28 cellular contexts compared by ENCODE assay signal in the genomic region with DNA sequence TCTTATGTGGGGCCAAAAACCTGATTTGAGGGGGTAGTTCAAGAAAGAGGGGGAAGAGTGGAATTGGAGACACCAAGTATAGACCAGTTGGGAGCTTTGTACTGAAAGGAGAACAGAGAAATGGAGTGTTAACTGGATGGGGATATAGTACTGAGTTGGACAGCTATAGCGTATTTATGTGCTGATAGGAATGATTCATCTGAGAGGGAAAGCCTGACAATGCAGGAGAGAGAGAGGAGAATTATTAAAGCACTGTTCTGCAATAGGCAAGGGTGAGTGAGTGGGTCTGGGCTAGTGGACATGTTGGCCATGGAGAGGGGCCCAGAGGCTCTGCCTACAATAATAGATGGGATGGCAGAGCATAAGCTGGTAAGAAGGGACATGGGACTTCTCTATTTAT.
"Had no signal": no experiment of that assay in that cellular context is flagged by ENCODE, and none has a peak within 500 bp of the region (broad histone marks: within the 10 kb centered on the region; RNA-seq: fewer than 3 reads in every experiment).

No MANE protein-coding gene starts in this region.

- H3K27ac Mint-ChIP-seq: immature natural killer cell; mesothelial cell of epicardium; natural killer cell; nephron progenitor cell; neural progenitor cell; stimulated activated naive B cell treated with anti-CD40 and anti-IgM and Interleukin-4, amounts not matched to agents 10 μg/mL and 1 μg/mL and 100 μg/mL, for 72 hours; stimulated activated naive CD8-positive, alpha-beta T cell treated with anti-CD3 and anti-CD28 coated beads, Interleukin-15, Interleukin-2, amounts not matched to agents 100 ng/mL and 50 ng/mL, for 24 hours had no signal

- H3K4me1 Mint-ChIP-seq: immature natural killer cell; naive B cell; natural killer cell; stimulated activated naive B cell treated with anti-CD40 and anti-IgM and Interleukin-4, amounts not matched to agents 10 μg/mL and 1 μg/mL and 100 μg/mL, for 72 hours had no signal

- H3K27me3 Mint-ChIP-seq: naive B cell; stimulated activated naive B cell treated with anti-CD40 and anti-IgM and Interleukin-4, amounts not matched to agents 10 μg/mL and 1 μg/mL and 100 μg/mL, for 72 hours; stimulated activated naive CD8-positive, alpha-beta T cell treated with anti-CD3 and anti-CD28 coated beads, Interleukin-15, Interleukin-2, amounts not matched to agents 100 ng/mL and 50 ng/mL, for 24 hours had no signal

- H3K4me3 ChIP-seq: left ventricle myocardium inferior, lung, neural progenitor cell, ovary, prostate gland, skin epidermis, suprapubic skin, thoracic aorta, tibial artery, upper lobe of right lung, uterus had no signal

- H3K36me3 Mint-ChIP-seq: natural killer cell had no signal

- H3K9me3 Mint-ChIP-seq: stimulated activated naive CD8-positive, alpha-beta T cell treated with anti-CD3 and anti-CD28 coated beads, Interleukin-15, Interleukin-2, amounts not matched to agents 100 ng/mL and 50 ng/mL, for 24 hours had no signal

- H3K4me3 Mint-ChIP-seq: immature natural killer cell; mesothelial cell of epicardium; naive B cell; natural killer cell; nephron progenitor cell; neural progenitor cell; stimulated activated naive B cell treated with anti-CD40 and anti-IgM and Interleukin-4, amounts not matched to agents 10 μg/mL and 1 μg/mL and 100 μg/mL, for 72 hours; stimulated activated naive CD8-positive, alpha-beta T cell treated with anti-CD3 and anti-CD28 coated beads, Interleukin-15, Interleukin-2, amounts not matched to agents 100 ng/mL and 50 ng/mL, for 24 hours had no signal

- DNase-seq: hypothalamus; immature natural killer cell; left ventricle myocardium inferior; mesendoderm; naive B cell; natural killer cell; nephron progenitor cell; occipital lobe; ovary; retina; right cardiac atrium; stimulated activated CD4-positive, alpha-beta T cell treated with anti-CD3 and anti-CD28 coated beads, Interleukin-12 subunit alpha, Interleukin-12 subunit beta, amount 100 ng/mL, for 4 hours; stimulated activated CD4-positive, alpha-beta T cell treated with anti-CD3 and anti-CD28 coated beads, Interleukin-15, amount 100 ng/mL, for 24 hours; stimulated activated CD4-positive, alpha-beta T cell treated with anti-CD3 and anti-CD28 coated beads, Interleukin-2, amount 100 ng/mL, for 24 hours; stimulated activated CD4-positive, alpha-beta T cell treated with anti-CD3 and anti-CD28 coated beads, Interleukin-4, amount 100 ng/mL, for 1 hour; stimulated activated naive B cell treated with anti-CD40 and anti-IgM and Interleukin-4, amounts not matched to agents 10 μg/mL and 1 μg/mL and 100 μg/mL, for 72 hours; tibial artery; trophoblast cell; upper lobe of right lung; uterus had no signal
